11 cellular contexts compared by ENCODE assay signal in genomic region chr10:98344589-98345038, GRCh38.
A peak's percentile ranks its signal among the peaks of the same experiment; 100 is the strongest.
DNase-seq lines count a peak whose midpoint lies in the region; ATAC-seq, FAIRE-seq and TF ChIP-seq lines count a peak whose summit lies in the region.
"Had no signal": no experiment of that assay in that cellular context is flagged by ENCODE, and none has a peak within 500 bp of the region (broad histone marks: within the 10 kb centered on the region; RNA-seq: fewer than 3 reads in every experiment).

No MANE protein-coding gene starts in this region.

- H3K4me3 Mint-ChIP-seq in nephron = no peak overlapping the region
- H3K4me3 Mint-ChIP-seq: activated CD4-positive, alpha-beta memory T cell treated with anti-CD3 and anti-CD28 coated beads, Interleukin-2, amount 10 ng/mL, durations not matched to agents 7 days and 5 days had no signal

- H3K36me3 Mint-ChIP-seq in nephron (ENCODE audit: low read depth) = peaks cover 3% of the 10 kb centered on the region

- ATAC-seq in HG02571 (IDR thresholded peaks at IDR 0.05; ENCODE audit: unreplicated experiment) (no peak), HG03469 (IDR thresholded peaks at IDR 0.05; ENCODE audit: unreplicated experiment) (no peak), HG03342 (IDR thresholded peaks at IDR 0.05; ENCODE audit: unreplicated experiment) (no peak)

- H3K27me3 Mint-ChIP-seq in nephron (ENCODE audit: low read depth) = peaks cover 39% of the 10 kb centered on the region

- peaks cover 11% of the 10 kb centered on the region for H3K9me3 Mint-ChIP-seq in nephron

- H3K27ac Mint-ChIP-seq in nephron = peak overlapping the region in 2 of 3 experiments; percentile 30 to 49
- H3K27ac Mint-ChIP-seq: activated CD4-positive, alpha-beta memory T cell treated with anti-CD3 and anti-CD28 coated beads, Interleukin-2, amount 10 ng/mL, durations not matched to agents 7 days and 5 days had no signal

- FAIRE-seq in urothelium cell line (lab: Jason Lieb, UNC) = no peak

- H3K4me1 Mint-ChIP-seq in nephron = peaks cover 36% of the 10 kb centered on the region

- DNase-seq in AG09319 (ENCODE audit: extremely low read depth, low read depth) (peak; percentile 56), NCI-H2196 (lab: John Stamatoyannopoulos, UW; ENCODE audit: unreplicated experiment) (peak; percentile 71), fibroblast of gingiva (ENCODE audit: low read depth) (peak; percentile 95), urothelium cell line (ENCODE audit: low spot score) (no peak)
- DNase-seq: activated CD4-positive, alpha-beta memory T cell treated with anti-CD3 and anti-CD28 coated beads, Interleukin-2, amount 10 ng/mL, durations not matched to agents 7 days and 5 days; amygdala; NCI-H1436 had no signal

- TF ChIP-seq CTCF in AG09319 (IDR thresholded peaks at IDR 0.05; ENCODE audit: low read depth, low read length) (no peak), nephron (IDR thresholded peaks at IDR 0.05; ENCODE audit: unreplicated experiment in 3 of 3) (no peak)
